Comparison of ENCODE assay signal across 8 cellular contexts in the genomic region with DNA sequence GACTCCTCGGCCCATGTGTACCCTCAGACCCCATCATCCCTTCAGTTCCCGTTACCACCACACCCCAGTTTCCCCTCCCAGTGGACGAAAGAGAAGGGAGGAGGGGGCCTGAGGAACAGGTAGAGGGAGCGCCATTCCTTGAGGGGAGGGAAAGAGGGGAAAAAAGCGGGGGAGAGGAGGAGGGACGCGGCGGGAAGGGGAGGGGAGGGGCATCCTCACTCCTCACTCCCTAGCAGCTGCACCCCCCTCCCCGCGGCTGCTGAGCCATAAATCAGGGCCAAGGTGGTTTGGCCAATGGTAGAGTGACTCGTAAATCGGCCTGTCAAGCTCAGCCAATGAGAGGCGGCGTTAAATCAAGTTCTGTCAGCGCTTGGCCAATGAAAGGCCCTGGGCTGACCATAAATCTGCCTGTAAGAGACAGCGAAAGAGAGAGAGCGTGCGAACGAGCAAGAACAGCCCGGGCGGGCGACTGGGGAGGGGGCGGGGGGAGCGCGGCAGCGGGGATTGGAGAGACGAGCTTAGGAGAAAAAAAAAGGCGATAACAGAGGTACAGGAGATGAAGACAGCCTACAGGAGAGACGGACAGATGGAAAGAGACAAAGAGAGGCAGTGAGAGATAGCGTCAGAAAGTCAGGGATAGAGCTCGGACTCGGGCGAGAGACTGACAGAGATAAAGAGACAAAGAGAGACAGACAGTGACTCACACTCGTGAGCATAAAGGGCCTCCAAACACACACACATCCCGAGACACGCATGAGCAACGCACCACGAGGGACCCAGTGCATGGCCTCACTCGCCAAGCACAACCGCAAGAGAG. TPM values are rescaled to one million over a fixed set of nuclear protein-coding genes. Genes with fewer than 3 reads are reported as not detected.
DNase-seq lines count a peak whose midpoint lies in the region; ATAC-seq and TF ChIP-seq lines count a peak whose summit lies in the region.

No MANE protein-coding gene starts in this region.

- H3K9me3 ChIP-seq in cardiac muscle cell (ENCODE audit: low read depth) (no peaks in the 10 kb centered on the region), parathyroid adenoma (ENCODE audit: control insufficient read depth, low read length) (no peaks in the 10 kb centered on the region), tibial nerve (no peaks in the 10 kb centered on the region)

- POLR2A ChIA-PET in activated naive CD8-positive, alpha-beta T cell treated with anti-CD3 and anti-CD28 coated beads, Interleukin-2, amount 10 ng/mL, durations not matched to agents 7 days and 5 days (lab: Charles Lee): interaction anchor here (0.5 to 3.9 kb wide), 17 partner anchors 9 to 1967 kb away, joined by 3 to 32 read pairs (median 5); partner anchors contain the start of genes CBX5, COPZ1, HNRNPA1 and NFE2

- no peaks in the 10 kb centered on the region for H3K27me3 ChIP-seq in cardiac muscle cell
- no peaks in the 10 kb centered on the region for H3K27me3 ChIP-seq in parathyroid adenoma (ENCODE audit: control insufficient read depth, insufficient read depth, low read length)
- H3K27me3 ChIP-seq in tibial nerve: no peaks in the 10 kb centered on the region

- peak; percentile 54 to 88 for TF ChIP-seq EP300 in tibial nerve (IDR thresholded peaks at IDR 0.05)

- H3K36me3 ChIP-seq in cardiac muscle cell (no peaks in the 10 kb centered on the region), parathyroid adenoma (ENCODE audit: control insufficient read depth, insufficient read depth, low read length) (no peaks in the 10 kb centered on the region), tibial nerve (no peaks in the 10 kb centered on the region)

- peak overlapping the region; percentile 81 for H3K27ac ChIP-seq in cardiac muscle cell
- H3K27ac ChIP-seq in parathyroid adenoma: peak overlapping the region; percentile 92
- H3K27ac ChIP-seq in tibial nerve: peak overlapping the region; percentile 78 to 95 (median 86)

- peak overlapping the region; percentile 58 for H3K9ac ChIP-seq in parathyroid adenoma

- no peak overlapping the region for H3K4me3 Mint-ChIP-seq in activated naive CD8-positive, alpha-beta T cell treated with anti-CD3 and anti-CD28 coated beads, Interleukin-2, amount 10 ng/mL, durations not matched to agents 7 days and 5 days

- peak overlapping the region; percentile 94 for H2AFZ ChIP-seq in parathyroid adenoma

- DNase-seq in GM10266 (ENCODE audit: extremely low spot score): peak; percentile 94
- DNase-seq in NCI-H1105 (lab: John Stamatoyannopoulos, UW): peak; percentile 92
- peak; percentile 84 for DNase-seq in activated naive CD8-positive, alpha-beta T cell treated with anti-CD3 and anti-CD28 coated beads, Interleukin-2, amount 10 ng/mL, durations not matched to agents 7 days and 5 days
- peak; percentile 99 to 100 for DNase-seq in cardiac muscle cell (ENCODE audit: low read depth in 1 of 2, low spot score in 1 of 2)
- peak; percentile 90 to 97 for DNase-seq in tibial nerve (ENCODE audit: low spot score in 2 of 2)

- no peaks in the 10 kb centered on the region for H3K79me2 ChIP-seq in parathyroid adenoma

- H3K4me1 Mint-ChIP-seq in activated naive CD8-positive, alpha-beta T cell treated with anti-CD3 and anti-CD28 coated beads, Interleukin-2, amount 10 ng/mL, durations not matched to agents 7 days and 5 days: peaks cover 26% of the 10 kb centered on the region

- no peak for TF ChIP-seq CTCF in GM10266 (IDR thresholded peaks at IDR 0.05; ENCODE audit: control insufficient read depth, insufficient read depth, low read depth, missing control alignments)
- TF ChIP-seq CTCF in cardiac muscle cell (IDR thresholded peaks at IDR 0.05; ENCODE audit: low read depth, low read length): no peak
- no peak for TF ChIP-seq CTCF in parathyroid adenoma (IDR thresholded peaks at IDR 0.05)
- TF ChIP-seq CTCF in tibial nerve (IDR thresholded peaks at IDR 0.05): peak in 2 of 5 experiments; percentile 18 to 61

- no peaks in the 10 kb centered on the region for H3K36me3 Mint-ChIP-seq in activated naive CD8-positive, alpha-beta T cell treated with anti-CD3 and anti-CD28 coated beads, Interleukin-2, amount 10 ng/mL, durations not matched to agents 7 days and 5 days

- no peaks in the 10 kb centered on the region for H3K9me3 Mint-ChIP-seq in activated naive CD8-positive, alpha-beta T cell treated with anti-CD3 and anti-CD28 coated beads, Interleukin-2, amount 10 ng/mL, durations not matched to agents 7 days and 5 days

- peak in 1 of 2 donors; percentile 61 for TF ChIP-seq POLR2A in tibial nerve (IDR thresholded peaks at IDR 0.05)

- peak overlapping the region; percentile 98 for H3K4me2 ChIP-seq in parathyroid adenoma (ENCODE audit: low read length)

- H3K4me1 ChIP-seq in cardiac muscle cell (ENCODE audit: low read depth) (peaks cover 47% of the 10 kb centered on the region), parathyroid adenoma (peaks cover 21% of the 10 kb centered on the region), tibial nerve (peaks cover 0 to 49% (median 13%) of the 10 kb centered on the region in 4 donors)

- H3K27me3 Mint-ChIP-seq in activated naive CD8-positive, alpha-beta T cell treated with anti-CD3 and anti-CD28 coated beads, Interleukin-2, amount 10 ng/mL, durations not matched to agents 7 days and 5 days: no peaks in the 10 kb centered on the region

- ATAC-seq in HG02642 (IDR thresholded peaks at IDR 0.05; ENCODE audit: poor library complexity, unreplicated experiment) (peak; percentile 98), SK-N-SH treated with all-trans-retinoic acid at 6 μM for 48 hours (peak; percentile 87)
- peak; percentile 96 for ATAC-seq in activated naive CD8-positive, alpha-beta T cell treated with anti-CD3 and anti-CD28 coated beads, Interleukin-2, amount 10 ng/mL, durations not matched to agents 7 days and 5 days (ENCODE audit: low read depth)

- H3K27ac Mint-ChIP-seq in activated naive CD8-positive, alpha-beta T cell treated with anti-CD3 and anti-CD28 coated beads, Interleukin-2, amount 10 ng/mL, durations not matched to agents 7 days and 5 days: no peak overlapping the region

- WGBS in tibial nerve, 2 donors: 1% methylated on average over 40 of the region's 40 CpGs

- H3K4me3 ChIP-seq in cardiac muscle cell: peak overlapping the region; percentile 46
- peak overlapping the region; percentile 99 for H3K4me3 ChIP-seq in parathyroid adenoma (ENCODE audit: low read depth, low read length)
- peak overlapping the region; percentile 40 to 59 (median 57) for H3K4me3 ChIP-seq in tibial nerve

TF ChIP-seq in SK-N-SH treated with all-trans-retinoic acid at 6 μM for 48 hours, 23 proteins besides CTCF, POLR2A, EP300 and RAD21 (continues in another document):
- TF ChIP-seq RARB (CRISPR knock-in tag; IDR thresholded peaks at IDR 0.05): no peak
- peak; percentile 46; the same call in 1 of the 2 replicates for TF ChIP-seq TCF4 (CRISPR knock-in tag; IDR thresholded peaks at IDR 0.05; ENCODE audit: borderline replicate concordance)
- no peak for TF ChIP-seq ARNTL (CRISPR knock-in tag; IDR thresholded peaks at IDR 0.05; ENCODE audit: borderline replicate concordance, low read depth)
- TF ChIP-seq, protein P1, sequence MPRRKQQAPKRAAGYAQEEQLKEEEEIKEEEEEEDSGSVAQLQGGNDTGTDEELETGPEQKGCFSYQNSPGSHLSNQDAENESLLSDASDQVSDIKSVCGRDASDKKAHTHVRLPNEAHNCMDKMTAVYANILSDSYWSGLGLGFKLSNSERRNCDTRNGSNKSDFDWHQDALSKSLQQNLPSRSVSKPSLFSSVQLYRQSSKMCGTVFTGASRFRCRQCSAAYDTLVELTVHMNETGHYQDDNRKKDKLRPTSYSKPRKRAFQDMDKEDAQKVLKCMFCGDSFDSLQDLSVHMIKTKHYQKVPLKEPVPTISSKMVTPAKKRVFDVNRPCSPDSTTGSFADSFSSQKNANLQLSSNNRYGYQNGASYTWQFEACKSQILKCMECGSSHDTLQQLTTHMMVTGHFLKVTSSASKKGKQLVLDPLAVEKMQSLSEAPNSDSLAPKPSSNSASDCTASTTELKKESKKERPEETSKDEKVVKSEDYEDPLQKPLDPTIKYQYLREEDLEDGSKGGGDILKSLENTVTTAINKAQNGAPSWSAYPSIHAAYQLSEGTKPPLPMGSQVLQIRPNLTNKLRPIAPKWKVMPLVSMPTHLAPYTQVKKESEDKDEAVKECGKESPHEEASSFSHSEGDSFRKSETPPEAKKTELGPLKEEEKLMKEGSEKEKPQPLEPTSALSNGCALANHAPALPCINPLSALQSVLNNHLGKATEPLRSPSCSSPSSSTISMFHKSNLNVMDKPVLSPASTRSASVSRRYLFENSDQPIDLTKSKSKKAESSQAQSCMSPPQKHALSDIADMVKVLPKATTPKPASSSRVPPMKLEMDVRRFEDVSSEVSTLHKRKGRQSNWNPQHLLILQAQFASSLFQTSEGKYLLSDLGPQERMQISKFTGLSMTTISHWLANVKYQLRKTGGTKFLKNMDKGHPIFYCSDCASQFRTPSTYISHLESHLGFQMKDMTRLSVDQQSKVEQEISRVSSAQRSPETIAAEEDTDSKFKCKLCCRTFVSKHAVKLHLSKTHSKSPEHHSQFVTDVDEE (CRISPR knock-in tag; IDR thresholded peaks at IDR 0.05): peak; percentile 100
- TF ChIP-seq BACH2 (CRISPR knock-in tag; IDR thresholded peaks at IDR 0.05; ENCODE audit: borderline replicate concordance): no peak

RNA-seq across cellular contexts. Expression of gene GPR84, which starts 5.1 kb away (rescaled TPM):
- total RNA-seq in activated naive CD8-positive, alpha-beta T cell treated with anti-CD3 and anti-CD28 coated beads, Interleukin-2, amount 10 ng/mL, durations not matched to agents 7 days and 5 days: under 1 TPM; 0.39 to 0.65 TPM
- 0.09 TPM in 1 of 2 replicates, not detected in the other for total RNA-seq in cardiac muscle cell
- not detected in 2 replicates for polyA plus RNA-seq in cardiac muscle cell
- total RNA-seq in tibial nerve: under 1 TPM in 1 of 4 donors, not detected in 3; 0.42 TPM

RNA-seq across cellular contexts. Expression of gene ZNF385A, which starts 25.4 kb away (rescaled TPM):
- total RNA-seq in activated naive CD8-positive, alpha-beta T cell treated with anti-CD3 and anti-CD28 coated beads, Interleukin-2, amount 10 ng/mL, durations not matched to agents 7 days and 5 days: 1 to 10 TPM; 1.4 to 2.0 TPM
- total RNA-seq in cardiac muscle cell (13.0 and 20.0 TPM in 2 replicates), tibial nerve (10 to 100 TPM in 3 of 4 donors, 1 to 10 TPM in 1; 9.0 to 19.8 (median 13.5) TPM)
- polyA plus RNA-seq in cardiac muscle cell: 13.4 and 16.0 TPM in 2 replicates

RNA-seq across cellular contexts. Expression of gene COPZ1, which starts 34.2 kb away (rescaled TPM):
- 10 to 100 TPM; 93.1 to 94.6 TPM for total RNA-seq in activated naive CD8-positive, alpha-beta T cell treated with anti-CD3 and anti-CD28 coated beads, Interleukin-2, amount 10 ng/mL, durations not matched to agents 7 days and 5 days
- total RNA-seq in cardiac muscle cell (131 and 152 TPM in 2 replicates), tibial nerve (10 to 100 TPM; 38.0 to 52.0 (median 43.6) TPM)
- 213 and 233 TPM in 2 replicates for polyA plus RNA-seq in cardiac muscle cell

RNA-seq across cellular contexts. Expression of gene NFE2, which starts 58.3 kb away (rescaled TPM):
- total RNA-seq in activated naive CD8-positive, alpha-beta T cell treated with anti-CD3 and anti-CD28 coated beads, Interleukin-2, amount 10 ng/mL, durations not matched to agents 7 days and 5 days: not detected
- total RNA-seq in cardiac muscle cell (4.9 and 9.9 TPM in 2 replicates), tibial nerve (not detected)
- 8.4 and 10.1 TPM in 2 replicates for polyA plus RNA-seq in cardiac muscle cell

RNA-seq across cellular contexts. Expression of gene ITGA5, which starts 59.9 kb away (rescaled TPM):
- total RNA-seq in activated naive CD8-positive, alpha-beta T cell treated with anti-CD3 and anti-CD28 coated beads, Interleukin-2, amount 10 ng/mL, durations not matched to agents 7 days and 5 days: 10 to 100 TPM; 84.5 to 90.6 TPM
- 45.9 and 55.8 TPM in 2 replicates for total RNA-seq in cardiac muscle cell
- 52.6 and 53.2 TPM in 2 replicates for polyA plus RNA-seq in cardiac muscle cell
- 100 to 1,000 TPM in 3 of 4 donors, 10 to 100 TPM in 1; 73.6 to 145 (median 123) TPM for total RNA-seq in tibial nerve

Comparison
In these comparisons a context has a peak if more than half of its experiments do, and no peak if none do; other contexts are left out.
1. Peak in every context shown above with its lines: DNase-seq, ATAC-seq, H3K4me3 ChIP-seq and H3K27ac ChIP-seq.
2. H3K4me3 ChIP-seq: peak in every context shown above with its lines; median percentile 99 in parathyroid adenoma; 57 in tibial nerve; 46 in cardiac muscle cell.